ENCODE assay signal across 20 cellular contexts in genomic region chr13:106072014-106072413, GRCh38.
A peak's percentile ranks its signal among the peaks of the same experiment; 100 is the strongest.
DNase-seq lines count a peak whose midpoint lies in the region; ATAC-seq and TF ChIP-seq lines count a peak whose summit lies in the region.
"Had no signal": no experiment of that assay in that cellular context is flagged by ENCODE, and none has a peak within 500 bp of the region (broad histone marks: within the 10 kb centered on the region; RNA-seq: fewer than 3 reads in every experiment).

No MANE protein-coding gene starts in this region.

- TF ChIP-seq CTCF in HEK293 (tag by site-specific recombination; IDR thresholded peaks at IDR 0.05) (no peak), right atrium auricular region (IDR thresholded peaks at IDR 0.05) (no peak)

- H3K27ac ChIP-seq in HEK293 (ENCODE audit: extremely low read depth, low read depth, low read length) (no peak overlapping the region), right atrium auricular region (no peak overlapping the region)
- H3K27ac ChIP-seq: BLaER1 had no signal

- TF ChIP-seq RAD21 in Ishikawa (IDR thresholded peaks at IDR 0.05; ENCODE audit: low read depth) = no peak

- DNase-seq in left colon (no peak), cardiac septum (ENCODE audit: low spot score) (no peak), DMS79 treated with DMSO at 0.1 percent for 48 hours (lab: John Stamatoyannopoulos, UW) (no peak), right atrium auricular region (ENCODE audit: low spot score) (no peak)
- DNase-seq: 8988T; ACHN; BE2C; C1 segment of cervical spinal cord; CD4-positive, alpha-beta memory T cell; CD4-positive, CD25-positive, alpha-beta regulatory T cell; CD8-positive, alpha-beta memory T cell; COR-L47; DMS 273 treated with DMSO at 0.1 percent for 48 hours; DMS153; DMS53; DMS79; GF-D8 had no signal

- peak; percentile 49 for ATAC-seq in left colon

- no peak for TF ChIP-seq EP300 in Ishikawa (IDR thresholded peaks at IDR 0.05; ENCODE audit: borderline replicate concordance)

- CTCF ChIA-PET in HEK293 (lab: Yijun Ruan, JAX) = no interaction called here

- no peaks in the 10 kb centered on the region for H3K9me3 ChIP-seq in HEK293 (ENCODE audit: control insufficient read depth, insufficient read depth, low read depth, low read length)
- no peaks in the 10 kb centered on the region for H3K9me3 ChIP-seq in right atrium auricular region
- H3K9me3 ChIP-seq: BE2C, BLaER1 had no signal

- no peaks in the 10 kb centered on the region for H3K27me3 ChIP-seq in right atrium auricular region
- H3K27me3 ChIP-seq: BE2C, BLaER1 had no signal

- intact Hi-C loops in left colon (cut with DNase I, micrococcal nuclease) (no loop called here), cardiac septum (cut with DNase I) (no loop called here)

- H3K4me3 ChIP-seq in HEK293 (ENCODE audit: low read depth, low read length) (no peak overlapping the region), right atrium auricular region (no peak overlapping the region)
- H3K4me3 ChIP-seq: BLaER1 had no signal

- POLR2A ChIA-PET in HEK293 (lab: Yijun Ruan, JAX) = no interaction called here

- H3K36me3 ChIP-seq in HEK293 (ENCODE audit: control insufficient read depth in 2 of 2, insufficient read depth in 1 of 2, low read length in 2 of 2) = no peaks in the 10 kb centered on the region
- no peaks in the 10 kb centered on the region for H3K36me3 ChIP-seq in right atrium auricular region
- H3K36me3 ChIP-seq: BE2C, BLaER1 had no signal

- H3K4me1 ChIP-seq in HEK293 (ENCODE audit: control insufficient read depth, insufficient read depth, low read length) (no peaks in the 10 kb centered on the region), right atrium auricular region (no peaks in the 10 kb centered on the region)
- H3K4me1 ChIP-seq: BE2C had no signal

TF ChIP-seq in HEK293, 187 proteins besides CTCF, POLR2A, EP300 and RAD21:
- no peak for TF ChIP-seq ZNF449 (tag by site-specific recombination; IDR thresholded peaks at IDR 0.05)
- no peak for TF ChIP-seq PRDM1 (tag by site-specific recombination; IDR thresholded peaks at IDR 0.05)
- peak; percentile 80 for TF ChIP-seq REST (tag by site-specific recombination; IDR thresholded peaks at IDR 0.05)
- TF ChIP-seq ZNF362 (tag by site-specific recombination; IDR thresholded peaks at IDR 0.05) = no peak

TF ChIP-seq in Ishikawa, 13 proteins besides CTCF, POLR2A, EP300 and RAD21:
- TF ChIP-seq REST (IDR thresholded peaks at IDR 0.05; ENCODE audit: low read depth) = peak; percentile 59
- no peak for TF ChIP-seq TEAD4 (IDR thresholded peaks at IDR 0.05)
- no peak for TF ChIP-seq USF1 (IDR thresholded peaks at IDR 0.05)
- TF ChIP-seq MAX (IDR thresholded peaks at IDR 0.05) = no peak
